8 cellular contexts compared by ENCODE assay signal in genomic region chr2:85433511-85434089, GRCh38. TPM values are rescaled to one million over a fixed set of nuclear protein-coding genes. Genes with fewer than 3 reads are reported as not detected.
A peak's percentile ranks its signal among the peaks of the same experiment; 100 is the strongest.
DNase-seq lines count a peak whose midpoint lies in the region; ATAC-seq and TF ChIP-seq lines count a peak whose summit lies in the region.

No MANE protein-coding gene starts in this region.

- peak overlapping the region; percentile 8 for H3K4me3 ChIP-seq in SJCRH30

- ATAC-seq in activated CD4-positive, CD25-positive, alpha-beta regulatory T cell treated with anti-CD3 and anti-CD28 coated beads, Interleukin-2, amount 50 U/mL, for 24 hours = no peak

- no peaks in the 10 kb centered on the region for H3K9me3 ChIP-seq in SJCRH30 (replicated peaks)

- H3K4me1 ChIP-seq in SJCRH30 = peaks cover 50% of the 10 kb centered on the region

- no peaks in the 10 kb centered on the region for H3K27me3 ChIP-seq in SJCRH30

- intact Hi-C loops in posterior cingulate gyrus (cut with DNase I) = no loop called here

- peak; percentile 95 for DNase-seq in GM03348 (ENCODE audit: low spot score)
- peak; percentile 99 for DNase-seq in SJCRH30
- DNase-seq in globus pallidus (ENCODE audit: low spot score) = peak; percentile 97
- DNase-seq in posterior cingulate gyrus = peak; percentile 79 to 99 (median 88)
- DNase-seq in HK-2 (ENCODE audit: unreplicated experiment) = no peak
- DNase-seq in GM10266 (ENCODE audit: extremely low spot score) = no peak
- no peak for DNase-seq in SIG-M5 treated with dmso at 0.1 percent for 504 hours (lab: John Stamatoyannopoulos, UW; ENCODE audit: unreplicated experiment)

- H3K27ac ChIP-seq in SJCRH30 = peak overlapping the region; percentile 65

- no peak for TF ChIP-seq CTCF in GM10266 (IDR thresholded peaks at IDR 0.05; ENCODE audit: control insufficient read depth, insufficient read depth, low read depth, missing control alignments)

- no peaks in the 10 kb centered on the region for H3K36me3 ChIP-seq in SJCRH30

RNA-seq across cellular contexts. Expression of gene SH2D6, which starts 15.1 kb away (rescaled TPM):
- 0.25 and 0.77 TPM in 2 replicates for total RNA-seq in SJCRH30 (2014; rRNA removed; shearing (Covaris generic))

RNA-seq across cellular contexts. Expression of gene CAPG, which starts 23.4 kb away (rescaled TPM):
- 0.43 and 1.1 TPM in 2 replicates for total RNA-seq in SJCRH30 (2014; rRNA removed; shearing (Covaris generic))

Comparison
In these comparisons a context has a peak if more than half of its experiments do, and no peak if none do; other contexts are left out.
1. DNase-seq: peak in GM03348 (single experiment), SJCRH30 (2 of 2), globus pallidus (single experiment) and posterior cingulate gyrus (10 of 10); none in HK-2 (single experiment), GM10266 (single experiment) and SIG-M5 treated with dmso at 0.1 percent for 504 hours (single experiment).